Comparison of ENCODE assay signal across 15 cellular contexts in the genomic region with DNA sequence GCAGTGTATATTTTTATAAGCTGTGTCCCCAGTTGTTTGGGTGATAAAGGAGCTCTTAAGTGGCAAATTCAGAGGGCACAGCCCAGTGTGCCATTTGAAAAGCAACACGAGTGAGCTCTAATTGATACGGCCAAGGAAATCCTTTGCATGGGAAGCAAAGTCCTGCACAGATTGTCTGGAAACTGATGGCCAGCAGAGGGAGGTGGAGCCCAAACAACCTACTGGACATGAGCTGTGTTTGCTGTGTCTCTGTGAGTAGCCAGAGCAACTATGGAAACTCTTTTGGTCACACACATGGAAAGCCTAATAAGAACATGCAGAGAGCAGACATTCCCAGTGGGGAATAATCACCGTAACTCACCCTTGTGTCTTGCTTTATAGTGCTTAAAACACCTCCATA. TPM values are rescaled to one million over a fixed set of nuclear protein-coding genes. Genes with fewer than 3 reads are reported as not detected.
DNase-seq lines count a peak whose midpoint lies in the region; ATAC-seq and TF ChIP-seq lines count a peak whose summit lies in the region.
"Had no signal": no experiment of that assay in that cellular context is flagged by ENCODE, and none has a peak within 500 bp of the region (broad histone marks: within the 10 kb centered on the region; RNA-seq: fewer than 3 reads in every experiment).

No MANE protein-coding gene starts in this region.

- H3K4me3 ChIP-seq in fibroblast of mammary gland (ENCODE audit: control insufficient read depth, low read depth, low read length): no peak overlapping the region
- H3K4me3 ChIP-seq: SJSA1 had no signal

- DNase-seq in NCI-H146 (lab: John Stamatoyannopoulos, UW) (peak; percentile 2), NCI-H146 treated with DMSO at 0.1 percent for 48 hours (lab: John Stamatoyannopoulos, UW; ENCODE audit: unreplicated experiment) (no peak), RKO (ENCODE audit: low spot score) (peak; percentile 24), fibroblast of mammary gland (ENCODE audit: low read depth) (no peak), retina (peak; percentile 19), mesenteric fat pad (ENCODE audit: low spot score) (no peak)
- DNase-seq: activated CD4-positive, alpha-beta T cell treated with anti-CD3 and anti-CD28 coated beads, Interleukin-2, amount 10 ng/mL, durations not matched to agents 24 days and 14 days; activated naive CD4-positive, alpha-beta T cell treated with anti-CD3 and anti-CD28 coated beads, Interleukin-2, amount 10 ng/mL, durations not matched to agents 7 days and 5 days; NCI-H2171 had no signal

- TF ChIP-seq CTCF in fibroblast of mammary gland (conservative IDR thresholded peaks at IDR 0.05; ENCODE audit: control insufficient read depth, insufficient read depth, low read depth, low read length): peak; percentile 35

- no peak for ATAC-seq in HG03039 (IDR thresholded peaks at IDR 0.05; ENCODE audit: unreplicated experiment)
- no peak for ATAC-seq in HG03135 (IDR thresholded peaks at IDR 0.05; ENCODE audit: unreplicated experiment)

RNA-seq across cellular contexts. Expression of a gene that starts 24.4 kb away (rescaled TPM):
- not detected for total RNA-seq in mesenteric fat pad
- total RNA-seq: A172; activated CD4-positive, alpha-beta T cell treated with anti-CD3 and anti-CD28 coated beads, Interleukin-2, amount 10 ng/mL, durations not matched to agents 24 days and 14 days; dermis microvascular lymphatic vessel endothelial cell; HT1080; SJSA1 had no signal

Comparison
In these comparisons a context has a peak if more than half of its experiments do, and no peak if none do; other contexts are left out.
1. DNase-seq: peak in NCI-H146 (single experiment), RKO (single experiment) and retina (single experiment); none in NCI-H146 treated with DMSO at 0.1 percent for 48 hours (single experiment), fibroblast of mammary gland (single experiment) and mesenteric fat pad (single experiment).